ENCODE assay signal across 1 cellular context in the genomic region with DNA sequence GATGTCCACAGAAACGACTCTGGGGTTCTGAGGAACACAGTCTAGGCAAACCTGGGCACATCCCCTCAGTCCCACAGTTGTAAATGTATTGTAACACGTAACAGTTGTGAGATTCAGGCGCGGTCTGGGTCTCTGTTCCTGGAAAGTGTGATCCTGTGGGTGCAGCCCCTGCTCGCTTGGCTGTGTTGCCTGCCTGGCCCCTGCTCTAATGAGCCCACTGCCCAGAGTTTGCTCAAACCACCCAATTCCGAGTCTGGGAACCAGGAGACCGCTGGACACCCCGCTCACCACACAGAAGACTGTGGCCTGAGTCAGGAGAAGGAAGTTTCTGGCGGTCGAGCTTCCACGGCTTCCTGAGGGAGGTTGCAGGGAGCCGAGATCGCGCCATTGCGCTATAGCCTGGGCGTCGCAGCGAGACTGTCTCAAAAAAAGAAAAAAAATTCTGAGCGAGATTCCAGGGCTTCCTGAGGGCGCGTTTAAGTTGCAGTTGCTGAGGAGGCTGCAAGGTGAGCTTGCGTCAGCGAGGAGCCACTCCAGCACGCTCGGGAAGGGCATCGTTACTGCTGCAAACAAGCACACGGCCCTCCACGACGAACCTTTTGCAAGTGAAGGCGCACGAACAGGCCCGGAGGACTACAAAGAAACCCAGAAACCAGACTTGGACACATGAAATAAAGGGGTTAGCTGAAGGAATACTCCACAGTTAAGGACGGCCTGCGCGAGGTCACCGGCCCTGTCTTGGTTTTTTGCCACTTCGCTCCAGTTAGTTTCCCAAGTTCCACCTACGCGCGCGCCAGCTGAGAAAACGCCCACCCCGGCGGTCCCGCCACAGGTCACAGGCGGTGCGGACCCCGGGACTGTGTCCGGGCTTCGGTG.
TF ChIP-seq lines count a peak whose summit lies in the region.

No MANE protein-coding gene starts in this region.

TF ChIP-seq in HepG2, 621 proteins besides CTCF, POLR2A, EP300 and RAD21 (continued from another document):
- TF ChIP-seq TBX3 (IDR thresholded peaks at IDR 0.05; ENCODE audit: borderline replicate concordance): no peak
- 0 out of 2 replicates have a peak, but pooled peaks have one; percentile 10 for TF ChIP-seq E2F5 (CRISPR knock-in tag; conservative IDR thresholded peaks at IDR 0.05)
- TF ChIP-seq HOXD1 (CRISPR knock-in tag; IDR thresholded peaks at IDR 0.05): peak; percentile 20; the same call in 1 of the 2 replicates
- TF ChIP-seq ZNF30 (CRISPR knock-in tag; IDR thresholded peaks at IDR 0.05): no peak
- TF ChIP-seq MTF1 (CRISPR knock-in tag; IDR thresholded peaks at IDR 0.05): no peak
- TF ChIP-seq MAX (IDR thresholded peaks at IDR 0.05): 0 out of 2 replicates have a peak, but pooled peaks have one; percentile 13
- TF ChIP-seq LCORL (IDR thresholded peaks at IDR 0.05): no peak
- TF ChIP-seq LCORL (CRISPR knock-in tag; IDR thresholded peaks at IDR 0.05): no peak
- TF ChIP-seq NKX3-1 (CRISPR knock-in tag; IDR thresholded peaks at IDR 0.05): no peak
- TF ChIP-seq CENPBD1 (CRISPR knock-in tag; IDR thresholded peaks at IDR 0.05; ENCODE audit: borderline replicate concordance, low read depth): no peak
- TF ChIP-seq MYNN (CRISPR knock-in tag; IDR thresholded peaks at IDR 0.05; ENCODE audit: low read depth): no peak
- TF ChIP-seq BCL6 (CRISPR knock-in tag; IDR thresholded peaks at IDR 0.05): peak; percentile 40; the same call in 1 of the 2 replicates
- no peak for TF ChIP-seq NFE2L2 (IDR thresholded peaks at IDR 0.05; ENCODE audit: low read length)
- TF ChIP-seq ZNF264 (CRISPR knock-in tag; IDR thresholded peaks at IDR 0.05): no peak
- TF ChIP-seq KDM1A (CRISPR knock-in tag; IDR thresholded peaks at IDR 0.05): no peak
- no peak for TF ChIP-seq ZNF18 (CRISPR knock-in tag; IDR thresholded peaks at IDR 0.05; ENCODE audit: insufficient replicate concordance)
